17 cellular contexts compared by ENCODE assay signal in genomic region chr19:14166448-14166847, GRCh38. TPM values are rescaled to one million over a fixed set of nuclear protein-coding genes. Genes with fewer than 3 reads are reported as not detected.
DNase-seq lines count a peak whose midpoint lies in the region; ATAC-seq, FAIRE-seq and TF ChIP-seq lines count a peak whose summit lies in the region.
"Had no signal": no experiment of that assay in that cellular context is flagged by ENCODE, and none has a peak within 500 bp of the region (broad histone marks: within the 10 kb centered on the region; RNA-seq: fewer than 3 reads in every experiment).

No MANE protein-coding gene starts in this region.

- H3K9me3 Mint-ChIP-seq in CD4-positive, CD25-positive, alpha-beta regulatory T cell, result peaks cover 0 to 2% (median 0%) of the 10 kb centered on the region in 7 donors
- no peaks in the 10 kb centered on the region for H3K9me3 Mint-ChIP-seq in activated naive CD8-positive, alpha-beta T cell treated with anti-CD3 and anti-CD28 coated beads for 36 hours
- H3K9me3 Mint-ChIP-seq in naive thymus-derived CD8-positive, alpha-beta T cell, result no peaks in the 10 kb centered on the region

- peaks cover 25% of the 10 kb centered on the region for H3K4me1 ChIP-seq in CD4-positive, CD25-positive, alpha-beta regulatory T cell (ENCODE audit: control insufficient read depth, insufficient read depth, low read length, poor library complexity, severe bottlenecking)
- H3K4me1 ChIP-seq in OCI-LY3 (ENCODE audit: low read length), result no peaks in the 10 kb centered on the region
- H3K4me1 ChIP-seq in pancreas, result no peaks in the 10 kb centered on the region

- H3K4me1 Mint-ChIP-seq in CD4-positive, CD25-positive, alpha-beta regulatory T cell, result peaks cover 0 to 35% (median 16%) of the 10 kb centered on the region in 4 donors
- peaks cover 13% of the 10 kb centered on the region for H3K4me1 Mint-ChIP-seq in activated naive CD8-positive, alpha-beta T cell treated with anti-CD3 and anti-CD28 coated beads for 36 hours
- peaks cover 20 to 33% (median 25%) of the 10 kb centered on the region in 4 donors for H3K4me1 Mint-ChIP-seq in naive thymus-derived CD8-positive, alpha-beta T cell

- ATAC-seq in CD4-positive, CD25-positive, alpha-beta regulatory T cell (ENCODE audit: low read depth in 2 of 2), result no peak
- ATAC-seq in naive thymus-derived CD8-positive, alpha-beta T cell, result peak; percentile 16 to 29
- ATAC-seq in pancreas, result no peak

- no peak for FAIRE-seq in pancreas (lab: Jason Lieb, UNC)
- no peak for FAIRE-seq in urothelium cell line (lab: Jason Lieb, UNC)
- FAIRE-seq: H1, RCC 7860 had no signal

- H3K4me3 ChIP-seq in CD4-positive, CD25-positive, alpha-beta regulatory T cell (ENCODE audit: low read depth, low read length), result peak overlapping the region; percentile 73
- no peak overlapping the region for H3K4me3 ChIP-seq in OCI-LY3 (ENCODE audit: low read length)
- no peak overlapping the region for H3K4me3 ChIP-seq in pancreas
- H3K4me3 ChIP-seq: ovary had no signal

- H3K79me2 ChIP-seq in OCI-LY3 (ENCODE audit: low read length), result no peaks in the 10 kb centered on the region

- peak in 2 of 3 donors; percentile 32 to 52 for DNase-seq in CD4-positive, CD25-positive, alpha-beta regulatory T cell
- no peak for DNase-seq in activated naive CD8-positive, alpha-beta T cell treated with anti-CD3 and anti-CD28 coated beads for 36 hours
- DNase-seq in naive thymus-derived CD8-positive, alpha-beta T cell, result peak in 4 of 10 donors; percentile 28 to 45 (median 38)
- DNase-seq in pancreas, result no peak
- DNase-seq in urothelium cell line (ENCODE audit: low spot score), result no peak
- DNase-seq in activated gamma-delta T cell (lab: John Stamatoyannopoulos, UW), result no peak
- DNase-seq in NCI-H1048 (lab: John Stamatoyannopoulos, UW), result no peak
- DNase-seq: activated CD4-positive, CD25-positive, alpha-beta regulatory T cell treated with anti-CD3 and anti-CD28 coated beads, Interleukin-2, amount 50 U/mL, for 72 hours; DMS79 treated with DMSO at 0.1 percent for 48 hours; NCI-H2029; NCI-H524 treated with DMSO at 0.1 percent for 48 hours; ovary; stimulated activated naive CD4-positive, alpha-beta T cell treated with Interleukin-2 at 50 U/mL for 16 hours; SW 1271 had no signal

- H3K36me3 Mint-ChIP-seq in CD4-positive, CD25-positive, alpha-beta regulatory T cell, result peaks cover 15% of the 10 kb centered on the region
- H3K36me3 Mint-ChIP-seq in activated naive CD8-positive, alpha-beta T cell treated with anti-CD3 and anti-CD28 coated beads for 36 hours, result peaks cover 11% of the 10 kb centered on the region
- H3K36me3 Mint-ChIP-seq in naive thymus-derived CD8-positive, alpha-beta T cell, result peaks cover 0 to 22% (median 20%) of the 10 kb centered on the region in 3 donors

- peak overlapping the region; percentile 82 to 86 (median 86) for H3K4me3 Mint-ChIP-seq in CD4-positive, CD25-positive, alpha-beta regulatory T cell
- peak overlapping the region; percentile 75 for H3K4me3 Mint-ChIP-seq in activated naive CD8-positive, alpha-beta T cell treated with anti-CD3 and anti-CD28 coated beads for 36 hours
- peak overlapping the region; percentile 76 to 93 (median 89) for H3K4me3 Mint-ChIP-seq in naive thymus-derived CD8-positive, alpha-beta T cell

- H3K27me3 Mint-ChIP-seq in CD4-positive, CD25-positive, alpha-beta regulatory T cell, result no peaks in the 10 kb centered on the region
- H3K27me3 Mint-ChIP-seq in activated naive CD8-positive, alpha-beta T cell treated with anti-CD3 and anti-CD28 coated beads for 36 hours, result no peaks in the 10 kb centered on the region
- no peaks in the 10 kb centered on the region for H3K27me3 Mint-ChIP-seq in naive thymus-derived CD8-positive, alpha-beta T cell

- H3K27ac Mint-ChIP-seq in CD4-positive, CD25-positive, alpha-beta regulatory T cell, result peak overlapping the region; percentile 90 to 97 (median 92)
- peak overlapping the region; percentile 79 for H3K27ac Mint-ChIP-seq in activated naive CD8-positive, alpha-beta T cell treated with anti-CD3 and anti-CD28 coated beads for 36 hours
- peak overlapping the region; percentile 90 to 97 (median 93) for H3K27ac Mint-ChIP-seq in naive thymus-derived CD8-positive, alpha-beta T cell

- WGBS in pancreas, 2 donors, result 80 to 85% methylated on average over 8 of the region's 8 CpGs

- peak overlapping the region; percentile 20; the same call in 1 of the 2 replicates for H3K4me2 ChIP-seq in OCI-LY3 (ENCODE audit: low read length)

- H3K27me3 ChIP-seq in CD4-positive, CD25-positive, alpha-beta regulatory T cell (ENCODE audit: control insufficient read depth, insufficient read depth, low read length), result no peaks in the 10 kb centered on the region
- H3K27me3 ChIP-seq in OCI-LY3 (ENCODE audit: low read depth, low read length) (peaks cover 3% of the 10 kb centered on the region; the same call in 1 of the 2 replicates), pancreas (no peaks in the 10 kb centered on the region)
- H3K27me3 ChIP-seq: ovary had no signal

- TF ChIP-seq CTCF in OCI-LY3 (IDR thresholded peaks at IDR 0.05; ENCODE audit: low read depth, low read length) (no peak), pancreas (IDR thresholded peaks at IDR 0.05) (no peak)

- H3K36me3 ChIP-seq in CD4-positive, CD25-positive, alpha-beta regulatory T cell (ENCODE audit: control insufficient read depth, insufficient read depth, low read length), result no peaks in the 10 kb centered on the region
- no peaks in the 10 kb centered on the region for H3K36me3 ChIP-seq in OCI-LY3 (replicated peaks; ENCODE audit: low read depth, low read length)
- H3K36me3 ChIP-seq in pancreas, result peaks cover 0 to 4% (median 0%) of the 10 kb centered on the region in 3 donors
- H3K36me3 ChIP-seq: ovary had no signal

- H3K9ac ChIP-seq in OCI-LY3 (ENCODE audit: low read length), result no peak overlapping the region

- no peaks in the 10 kb centered on the region for H4K20me1 ChIP-seq in OCI-LY3 (ENCODE audit: insufficient read depth, low read length)

- intact Hi-C loops in pancreas (cut with DNase I), result no loop called here

- no peak overlapping the region for H2AFZ ChIP-seq in OCI-LY3 (ENCODE audit: low read depth, low read length)

- no peaks in the 10 kb centered on the region for H3K9me3 ChIP-seq in CD4-positive, CD25-positive, alpha-beta regulatory T cell (ENCODE audit: control insufficient read depth in 2 of 2, low read length in 2 of 2)
- H3K9me3 ChIP-seq in OCI-LY3 (ENCODE audit: insufficient read depth, low read length) (no peaks in the 10 kb centered on the region), pancreas (no peaks in the 10 kb centered on the region)
- H3K9me3 ChIP-seq: ovary had no signal

- POLR2A ChIA-PET in naive thymus-derived CD8-positive, alpha-beta T cell (lab: Charles Lee), result interaction anchor here (0.6 to 3.6 kb wide), 10 partner anchors 8 to 393 kb away, joined by 3 to 33 read pairs (median 3); partner anchors contain the start of gene ASF1B

- peak overlapping the region; percentile 52 for H3K27ac ChIP-seq in CD4-positive, CD25-positive, alpha-beta regulatory T cell (ENCODE audit: insufficient read depth, low read length, poor library complexity, severe bottlenecking)
- H3K27ac ChIP-seq in OCI-LY3 (ENCODE audit: low read length) (no peak overlapping the region), pancreas (no peak overlapping the region)

RNA-seq across cellular contexts. Expression of gene ASF1B, which starts 30.1 kb away (rescaled TPM):
- 4.6 TPM for total RNA-seq in CD4-positive, CD25-positive, alpha-beta regulatory T cell
- 10 to 100 TPM in 1 of 4 donors, 1 to 10 TPM in 3; 6.2 to 10.1 (median 8.7) TPM for polyA plus RNA-seq in CD4-positive, CD25-positive, alpha-beta regulatory T cell
- total RNA-seq in activated naive CD8-positive, alpha-beta T cell treated with anti-CD3 and anti-CD28 coated beads for 36 hours, result 10 to 100 TPM; 77.5 to 78.5 TPM
- total RNA-seq in naive thymus-derived CD8-positive, alpha-beta T cell, result 1 to 10 TPM; 2.7 to 4.6 TPM
- polyA plus RNA-seq in naive thymus-derived CD8-positive, alpha-beta T cell, result 1 to 10 TPM; 2.3 to 4.2 (median 3.7) TPM
- total RNA-seq in pancreas, result 1 to 10 TPM in 2 of 6 donors, under 1 TPM in 4; 0.14 to 1.1 (median 0.41) TPM
- under 1 TPM; 0.30 to 0.70 TPM for polyA plus RNA-seq in pancreas

RNA-seq across cellular contexts. Expression of gene ADGRL1, which starts 39.5 kb away (rescaled TPM):
- 8.2 TPM for total RNA-seq in CD4-positive, CD25-positive, alpha-beta regulatory T cell
- under 1 TPM in 3 of 4 donors, not detected in 1; 0.21 to 0.40 (median 0.29) TPM for polyA plus RNA-seq in CD4-positive, CD25-positive, alpha-beta regulatory T cell
- 1 to 10 TPM; 8.5 to 9.5 TPM for total RNA-seq in activated naive CD8-positive, alpha-beta T cell treated with anti-CD3 and anti-CD28 coated beads for 36 hours
- 10 to 100 TPM; 24.8 to 28.0 TPM for total RNA-seq in naive thymus-derived CD8-positive, alpha-beta T cell
- under 1 TPM; 0.29 to 0.96 (median 0.51) TPM for polyA plus RNA-seq in naive thymus-derived CD8-positive, alpha-beta T cell
- 10 to 100 TPM in 2 of 6 donors, 1 to 10 TPM in 4; 8.3 to 11.7 (median 9.6) TPM for total RNA-seq in pancreas
- 10 to 100 TPM; 10.1 to 16.8 TPM for polyA plus RNA-seq in pancreas

RNA-seq across cellular contexts. Expression of gene PRKACA, which starts 48.9 kb away (rescaled TPM):
- total RNA-seq in CD4-positive, CD25-positive, alpha-beta regulatory T cell, result 40.2 TPM
- 1 to 10 TPM in 2 of 4 donors, under 1 TPM in 2; 0.47 to 1.8 (median 1.00) TPM for polyA plus RNA-seq in CD4-positive, CD25-positive, alpha-beta regulatory T cell
- 10 to 100 TPM; 54.3 to 56.0 TPM for total RNA-seq in activated naive CD8-positive, alpha-beta T cell treated with anti-CD3 and anti-CD28 coated beads for 36 hours
- total RNA-seq in naive thymus-derived CD8-positive, alpha-beta T cell, result 10 to 100 TPM; 54.7 to 56.8 TPM
- polyA plus RNA-seq in naive thymus-derived CD8-positive, alpha-beta T cell, result 1 to 10 TPM; 1.1 to 1.8 (median 1.3) TPM
- 10 to 100 TPM; 25.3 to 42.9 (median 35.5) TPM for total RNA-seq in pancreas
- 10 to 100 TPM; 27.5 to 28.2 TPM for polyA plus RNA-seq in pancreas

Comparison
In these comparisons a context has a peak if more than half of its experiments do, and no peak if none do; other contexts are left out.
1. ATAC-seq: peak in naive thymus-derived CD8-positive, alpha-beta T cell (2 of 2); none in CD4-positive, CD25-positive, alpha-beta regulatory T cell (0 of 2) and pancreas (0 of 4).
2. DNase-seq: peak in CD4-positive, CD25-positive, alpha-beta regulatory T cell (2 of 3); none in activated naive CD8-positive, alpha-beta T cell treated with anti-CD3 and anti-CD28 coated beads for 36 hours (single experiment), pancreas (0 of 6), urothelium cell line (single experiment), activated gamma-delta T cell (single experiment) and NCI-H1048 (single experiment).
3. RNA of gene ASF1B, which starts 30.1 kb away (total RNA-seq): 77.5 to 78.5 TPM in activated naive CD8-positive, alpha-beta T cell treated with anti-CD3 and anti-CD28 coated beads for 36 hours; 4.6 TPM in CD4-positive, CD25-positive, alpha-beta regulatory T cell (single experiment), 2.7 to 4.6 TPM in naive thymus-derived CD8-positive, alpha-beta T cell and 0.14 to 1.1 TPM in pancreas; every median in the first group is over 10 times any median in the second.
4. Peak in every context shown above with its lines, with median percentiles within 50 percentile points of each other: H3K27ac Mint-ChIP-seq and H3K4me3 Mint-ChIP-seq.